Comparison of ENCODE assay signal across 26 cellular contexts in genomic region chr21:42760361-42760970, GRCh38.
"Had no signal": no experiment of that assay in that cellular context is flagged by ENCODE, and none has a peak within 500 bp of the region (broad histone marks: within the 10 kb centered on the region; RNA-seq: fewer than 3 reads in every experiment).

No MANE protein-coding gene starts in this region.

- H3K27ac ChIP-seq: colonic mucosa, neutrophil, ovary, psoas muscle, right atrium auricular region, suprapubic skin had no signal

- H3K4me1 Mint-ChIP-seq: activated naive CD8-positive, alpha-beta T cell treated with anti-CD3 and anti-CD28 coated beads, Interleukin-2, amount 10 ng/mL, durations not matched to agents 7 days and 5 days had no signal

- FAIRE-seq: bronchial epithelial cell, endometrium, islet of Langerhans, urothelium cell line had no signal

- H3K4me3 ChIP-seq: colonic mucosa, ovary, psoas muscle, right atrium auricular region, stomach, suprapubic skin, tibial nerve had no signal

- H3K36me3 Mint-ChIP-seq: activated CD4-positive, alpha-beta memory T cell treated with anti-CD3 and anti-CD28 coated beads for 36 hours; activated naive CD8-positive, alpha-beta T cell treated with anti-CD3 and anti-CD28 coated beads, Interleukin-2, amount 10 ng/mL, durations not matched to agents 7 days and 5 days; natural killer cell treated with Interleukin-12 subunit alpha and Interleukin-12 subunit beta and Interleukin-15 and Interleukin-18, amount 100 ng/mL, for 72 hours had no signal

- H3K27ac Mint-ChIP-seq: activated CD4-positive, alpha-beta memory T cell treated with anti-CD3 and anti-CD28 coated beads for 36 hours; activated naive CD4-positive, alpha-beta T cell treated with anti-CD3 and anti-CD28 coated beads for 36 hours; activated naive CD8-positive, alpha-beta T cell treated with anti-CD3 and anti-CD28 coated beads, Interleukin-2, amount 10 ng/mL, durations not matched to agents 7 days and 5 days; natural killer cell treated with Interleukin-12 subunit alpha and Interleukin-12 subunit beta and Interleukin-15 and Interleukin-18, amount 100 ng/mL, for 72 hours had no signal

- H3K4me1 ChIP-seq: colonic mucosa, psoas muscle, suprapubic skin, tibial nerve had no signal

- H3K9me3 ChIP-seq: colonic mucosa, neutrophil, ovary, psoas muscle, right atrium auricular region, stomach, suprapubic skin, tibial nerve had no signal

- H3K36me3 ChIP-seq: colonic mucosa, neutrophil, ovary, right atrium auricular region, suprapubic skin had no signal

- H3K27me3 ChIP-seq: colonic mucosa, neutrophil, ovary, right atrium auricular region, stomach, tibial nerve had no signal

- H3K9me3 Mint-ChIP-seq: activated CD4-positive, alpha-beta memory T cell treated with anti-CD3 and anti-CD28 coated beads for 36 hours; activated naive CD4-positive, alpha-beta T cell treated with anti-CD3 and anti-CD28 coated beads for 36 hours; activated naive CD8-positive, alpha-beta T cell treated with anti-CD3 and anti-CD28 coated beads, Interleukin-2, amount 10 ng/mL, durations not matched to agents 7 days and 5 days; natural killer cell treated with Interleukin-12 subunit alpha and Interleukin-12 subunit beta and Interleukin-15 and Interleukin-18, amount 100 ng/mL, for 72 hours had no signal

- DNase-seq: activated CD4-positive, alpha-beta memory T cell treated with anti-CD3 and anti-CD28 coated beads for 36 hours; activated CD4-positive, alpha-beta T cell treated with anti-CD3 and anti-CD28 coated beads for 48 hours; activated naive CD4-positive, alpha-beta T cell treated with anti-CD3 and anti-CD28 coated beads for 36 hours; activated naive CD8-positive, alpha-beta T cell treated with anti-CD3 and anti-CD28 coated beads, Interleukin-2, amount 10 ng/mL, durations not matched to agents 7 days and 5 days; activated T-cell treated with anti-CD3 and anti-CD28 coated beads, Interleukin-2, amount 50 U/mL, for 48 hours; amniotic stem cell; colonic mucosa; foreskin fibroblast; hypothalamus; left ventricle myocardium superior; midbrain; ovary; psoas muscle; stimulated activated CD4-positive, alpha-beta T cell treated with anti-CD3 and anti-CD28 coated beads, Interleukin-12 subunit alpha, Interleukin-12 subunit beta, amount 100 ng/mL, for 4 hours; stimulated activated CD4-positive, alpha-beta T cell treated with anti-CD3 and anti-CD28 coated beads, Interleukin-4, amount 100 ng/mL, for 4 hours; stomach; T-helper 9 cell had no signal

- H3K4me3 Mint-ChIP-seq: activated CD4-positive, alpha-beta memory T cell treated with anti-CD3 and anti-CD28 coated beads for 36 hours; activated naive CD4-positive, alpha-beta T cell treated with anti-CD3 and anti-CD28 coated beads for 36 hours; activated naive CD8-positive, alpha-beta T cell treated with anti-CD3 and anti-CD28 coated beads, Interleukin-2, amount 10 ng/mL, durations not matched to agents 7 days and 5 days; natural killer cell treated with Interleukin-12 subunit alpha and Interleukin-12 subunit beta and Interleukin-15 and Interleukin-18, amount 100 ng/mL, for 72 hours had no signal

- ATAC-seq: natural killer cell treated with Interleukin-12 subunit alpha and Interleukin-12 subunit beta and Interleukin-15 and Interleukin-18, amount 100 ng/mL, for 72 hours; psoas muscle had no signal

- H3K27me3 Mint-ChIP-seq: activated CD4-positive, alpha-beta memory T cell treated with anti-CD3 and anti-CD28 coated beads for 36 hours; activated naive CD8-positive, alpha-beta T cell treated with anti-CD3 and anti-CD28 coated beads, Interleukin-2, amount 10 ng/mL, durations not matched to agents 7 days and 5 days; natural killer cell treated with Interleukin-12 subunit alpha and Interleukin-12 subunit beta and Interleukin-15 and Interleukin-18, amount 100 ng/mL, for 72 hours had no signal
